Comparison of ENCODE assay signal across 18 cellular contexts in the genomic region with DNA sequence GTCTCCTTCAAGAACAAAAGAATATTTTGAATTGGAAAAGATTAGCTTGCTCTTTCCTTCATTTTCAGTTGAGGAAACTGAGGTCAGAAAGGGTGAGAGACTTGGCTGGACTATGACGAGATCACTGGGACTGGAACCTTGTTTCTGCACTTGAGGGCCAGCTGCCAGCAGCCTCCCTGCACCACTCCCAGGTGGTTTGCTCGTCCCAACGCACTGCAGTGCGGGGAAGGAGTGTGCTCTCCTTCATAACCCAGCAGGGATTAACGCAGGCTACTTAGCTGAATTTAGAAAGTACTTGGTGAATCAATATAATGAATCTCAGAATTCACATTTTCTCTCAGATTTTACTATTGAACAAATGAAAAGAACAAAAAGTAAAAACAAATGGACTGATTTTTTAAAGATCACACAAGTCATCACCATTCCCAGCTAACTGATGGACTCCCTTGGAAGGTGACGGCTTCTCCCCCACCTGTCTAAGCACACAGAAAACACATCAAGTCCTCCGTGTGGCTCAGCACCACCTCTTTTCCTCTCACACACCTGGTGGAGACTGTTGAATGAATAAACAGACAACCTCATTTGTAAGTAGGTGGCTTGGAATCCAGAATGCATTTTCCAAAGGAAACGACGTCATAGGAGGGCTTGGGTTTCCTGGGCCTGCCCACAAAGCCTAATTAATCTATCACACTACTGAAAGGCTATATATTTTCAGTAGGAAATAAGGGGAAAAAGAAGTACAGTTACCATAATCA.
DNase-seq lines count a peak whose midpoint lies in the region; ATAC-seq and TF ChIP-seq lines count a peak whose summit lies in the region.
"Had no signal": no experiment of that assay in that cellular context is flagged by ENCODE, and none has a peak within 500 bp of the region (broad histone marks: within the 10 kb centered on the region; RNA-seq: fewer than 3 reads in every experiment).

No MANE protein-coding gene starts in this region.

- no peaks in the 10 kb centered on the region for H3K36me3 Mint-ChIP-seq in stimulated activated memory B cell treated with anti-CD40 and anti-IgM and Interleukin-4, amounts not matched to agents 10 μg/mL and 1 μg/mL and 100 μg/mL, for 72 hours
- H3K36me3 Mint-ChIP-seq: activated naive CD8-positive, alpha-beta T cell treated with anti-CD3 and anti-CD28 coated beads, Interleukin-2, amount 10 ng/mL, durations not matched to agents 7 days and 5 days; CD4-positive, CD25-positive, alpha-beta regulatory T cell had no signal

- peak overlapping the region; percentile 53 for H3K27ac Mint-ChIP-seq in stimulated activated memory B cell treated with anti-CD40 and anti-IgM and Interleukin-4, amounts not matched to agents 10 μg/mL and 1 μg/mL and 100 μg/mL, for 72 hours
- H3K27ac Mint-ChIP-seq: activated naive CD8-positive, alpha-beta T cell treated with anti-CD3 and anti-CD28 coated beads, Interleukin-2, amount 10 ng/mL, durations not matched to agents 7 days and 5 days; CD4-positive, CD25-positive, alpha-beta regulatory T cell; T-helper 1 cell treated with Interleukin-12 subunit alpha and Interleukin-12 subunit beta and Interleukin-4 antibody, amounts not matched to agents 30 μg/mL and 1 μg/mL, for 36 hours had no signal

- peak overlapping the region; percentile 99 for H3K27ac ChIP-seq in foreskin keratinocyte
- H3K27ac ChIP-seq: 22Rv1, lower lobe of right lung, Peyer's patch had no signal

- H3K4me1 ChIP-seq in foreskin keratinocyte = peaks cover 49% of the 10 kb centered on the region
- H3K4me1 ChIP-seq: lower lobe of right lung had no signal

- no peaks in the 10 kb centered on the region for H3K27me3 ChIP-seq in foreskin keratinocyte
- H3K27me3 ChIP-seq: Peyer's patch had no signal

- H3K27me3 Mint-ChIP-seq in stimulated activated memory B cell treated with anti-CD40 and anti-IgM and Interleukin-4, amounts not matched to agents 10 μg/mL and 1 μg/mL and 100 μg/mL, for 72 hours = no peaks in the 10 kb centered on the region

- ATAC-seq in foreskin keratinocyte (no peak), HG02870 (IDR thresholded peaks at IDR 0.05; ENCODE audit: unreplicated experiment) (no peak), HG03095 (IDR thresholded peaks at IDR 0.05; ENCODE audit: unreplicated experiment) (no peak)
- no peak for ATAC-seq in stimulated activated memory B cell treated with anti-CD40 and anti-IgM and Interleukin-4, amounts not matched to agents 10 μg/mL and 1 μg/mL and 100 μg/mL, for 72 hours
- ATAC-seq: lower lobe of right lung had no signal

- DNase-seq in NCI-H1105 treated with DMSO at 0.1 percent for 48 hours (lab: John Stamatoyannopoulos, UW) (peak; percentile 20), NCI-H1105 (lab: John Stamatoyannopoulos, UW) (no peak), NCI-H526 (lab: John Stamatoyannopoulos, UW) (peak; percentile 60 to 75), foreskin keratinocyte (peak; percentile 78 to 90), NOMO-1 (lab: John Stamatoyannopoulos, UW; ENCODE audit: unreplicated experiment in 2 of 2) (no peak)
- DNase-seq: activated CD4-positive, alpha-beta T cell treated with anti-CD3 and anti-CD28 coated beads for 1 hour; activated naive CD8-positive, alpha-beta T cell treated with anti-CD3 and anti-CD28 coated beads, Interleukin-2, amount 10 ng/mL, durations not matched to agents 7 days and 5 days; activated T-cell treated with anti-CD3 and anti-CD28 coated beads, Interleukin-2, amount 50 U/mL, for 1 hour; CD4-positive, CD25-positive, alpha-beta regulatory T cell; GF-D8; lower lobe of right lung; NCI-H1694 treated with DMSO at 0.1 percent for 48 hours; Peyer's patch had no signal

- H3K4me1 Mint-ChIP-seq in stimulated activated memory B cell treated with anti-CD40 and anti-IgM and Interleukin-4, amounts not matched to agents 10 μg/mL and 1 μg/mL and 100 μg/mL, for 72 hours = peaks cover 18% of the 10 kb centered on the region
- H3K4me1 Mint-ChIP-seq: activated naive CD8-positive, alpha-beta T cell treated with anti-CD3 and anti-CD28 coated beads, Interleukin-2, amount 10 ng/mL, durations not matched to agents 7 days and 5 days; CD4-positive, CD25-positive, alpha-beta regulatory T cell had no signal

- TF ChIP-seq CTCF in foreskin keratinocyte (conservative IDR thresholded peaks at IDR 0.05) = peak; percentile 20

- H3K4me3 Mint-ChIP-seq in stimulated activated memory B cell treated with anti-CD40 and anti-IgM and Interleukin-4, amounts not matched to agents 10 μg/mL and 1 μg/mL and 100 μg/mL, for 72 hours = no peak overlapping the region
- H3K4me3 Mint-ChIP-seq: activated naive CD8-positive, alpha-beta T cell treated with anti-CD3 and anti-CD28 coated beads, Interleukin-2, amount 10 ng/mL, durations not matched to agents 7 days and 5 days; CD4-positive, CD25-positive, alpha-beta regulatory T cell; T-helper 1 cell treated with Interleukin-12 subunit alpha and Interleukin-12 subunit beta and Interleukin-4 antibody, amounts not matched to agents 30 μg/mL and 1 μg/mL, for 36 hours had no signal

- no peaks in the 10 kb centered on the region for H3K9me3 Mint-ChIP-seq in stimulated activated memory B cell treated with anti-CD40 and anti-IgM and Interleukin-4, amounts not matched to agents 10 μg/mL and 1 μg/mL and 100 μg/mL, for 72 hours
- H3K9me3 Mint-ChIP-seq: activated naive CD8-positive, alpha-beta T cell treated with anti-CD3 and anti-CD28 coated beads, Interleukin-2, amount 10 ng/mL, durations not matched to agents 7 days and 5 days; T-helper 1 cell treated with Interleukin-12 subunit alpha and Interleukin-12 subunit beta and Interleukin-4 antibody, amounts not matched to agents 30 μg/mL and 1 μg/mL, for 36 hours had no signal

Comparison
In these comparisons a context has a peak if more than half of its experiments do, and no peak if none do; other contexts are left out.
1. DNase-seq: peak in NCI-H1105 treated with DMSO at 0.1 percent for 48 hours (single experiment), NCI-H526 (2 of 2) and foreskin keratinocyte (2 of 2); none in NCI-H1105 (single experiment) and NOMO-1 (0 of 2).